In genomic region chr15:60563539-60564404, GRCh38 we compare ENCODE assay signal across 11 cellular contexts.
DNase-seq lines count a peak whose midpoint lies in the region; ATAC-seq and TF ChIP-seq lines count a peak whose summit lies in the region.
"Had no signal": no experiment of that assay in that cellular context is flagged by ENCODE, and none has a peak within 500 bp of the region (broad histone marks: within the 10 kb centered on the region; RNA-seq: fewer than 3 reads in every experiment).

No MANE protein-coding gene starts in this region.

- H3K4me3 Mint-ChIP-seq in memory B cell: no peak overlapping the region

- no peaks in the 10 kb centered on the region for H3K36me3 ChIP-seq in colonic mucosa
- H3K36me3 ChIP-seq: breast epithelium had no signal

- intact Hi-C loops in left ventricle myocardium superior (cut with micrococcal nuclease): no loop called here
- intact Hi-C loops in colonic mucosa (cut with DNase I): no loop called here

- ATAC-seq in GM18520 (IDR thresholded peaks at IDR 0.05; ENCODE audit: unreplicated experiment) (peak; percentile 45), GM21447 (IDR thresholded peaks at IDR 0.05; ENCODE audit: unreplicated experiment) (peak; percentile 52), HG03432 (IDR thresholded peaks at IDR 0.05; ENCODE audit: unreplicated experiment) (peak; percentile 50), memory B cell (ENCODE audit: low read depth) (peak; percentile 65), left ventricle myocardium superior (no peak)

- H3K36me3 Mint-ChIP-seq in memory B cell: no peaks in the 10 kb centered on the region

- H3K27me3 Mint-ChIP-seq in memory B cell: no peaks in the 10 kb centered on the region

- H3K4me3 ChIP-seq in colonic mucosa: no peak overlapping the region
- H3K4me3 ChIP-seq: breast epithelium had no signal

- DNase-seq in memory B cell (ENCODE audit: low spot score in 2 of 2) (no peak), left ventricle myocardium superior (no peak), colonic mucosa (no peak), NCI-H524 treated with DMSO at 0.1 percent for 48 hours (lab: John Stamatoyannopoulos, UW) (no peak)
- DNase-seq: GF-D8; head of caudate nucleus; stimulated activated CD4-positive, alpha-beta T cell treated with anti-CD3 and anti-CD28 coated beads, Interleukin-4, amount 100 ng/mL, for 4 hours had no signal

- no peak overlapping the region for H3K27ac ChIP-seq in colonic mucosa
- H3K27ac ChIP-seq: breast epithelium had no signal

- no peaks in the 10 kb centered on the region for H3K9me3 Mint-ChIP-seq in memory B cell

- H3K4me1 ChIP-seq in colonic mucosa: no peaks in the 10 kb centered on the region
- H3K4me1 ChIP-seq: breast epithelium had no signal

- H3K27ac Mint-ChIP-seq in memory B cell: no peak overlapping the region

- peaks cover 22% of the 10 kb centered on the region for H3K4me1 Mint-ChIP-seq in memory B cell

- TF ChIP-seq CTCF in colonic mucosa (IDR thresholded peaks at IDR 0.05): no peak

- no peak overlapping the region for H3K9ac ChIP-seq in colonic mucosa (ENCODE audit: low read depth in 2 of 2, low read length in 2 of 2)

- H3K9me3 ChIP-seq in colonic mucosa: no peaks in the 10 kb centered on the region
- H3K9me3 ChIP-seq: breast epithelium had no signal

- H3K27me3 ChIP-seq in colonic mucosa: no peaks in the 10 kb centered on the region
- H3K27me3 ChIP-seq: breast epithelium had no signal
